In the genomic region with DNA sequence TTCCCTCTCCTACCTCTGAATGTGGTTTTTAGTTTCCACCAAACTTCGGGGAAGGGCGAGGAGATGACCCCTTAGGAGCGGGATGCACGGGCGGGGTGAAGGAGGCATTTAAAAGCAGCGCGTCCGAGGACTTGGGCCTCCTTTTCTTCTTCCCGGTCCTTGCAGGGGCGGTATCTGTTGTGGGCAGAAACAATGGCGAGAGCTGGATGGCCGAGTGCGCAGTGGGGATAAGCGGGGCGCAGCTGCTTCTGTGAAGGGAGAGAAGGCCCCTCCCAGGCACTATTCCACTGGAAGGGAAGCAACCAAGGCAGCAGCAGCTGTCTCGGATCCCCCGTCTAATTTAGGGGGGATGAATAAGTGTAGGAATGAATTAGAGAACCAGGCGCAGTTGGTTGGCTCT, we compare ENCODE assay signal across 8 cellular contexts. TPM values are rescaled to one million over a fixed set of nuclear protein-coding genes. Genes with fewer than 3 reads are reported as not detected.
A peak's percentile ranks its signal among the peaks of the same experiment; 100 is the strongest.
DNase-seq lines count a peak whose midpoint lies in the region; ATAC-seq and TF ChIP-seq lines count a peak whose summit lies in the region.

No MANE protein-coding gene starts in this region.

- intact Hi-C loops in left colon (cut with DNase I, micrococcal nuclease), result no loop called here

- H3K9me3 Mint-ChIP-seq in T-helper 2 cell treated with Interferon-gamma antibody and Interleukin-4, amounts not matched to agents 5 μg/mL and 100 μg/mL, for 36 hours, result no peaks in the 10 kb centered on the region

- peaks cover 40% of the 10 kb centered on the region for H3K4me1 Mint-ChIP-seq in T-helper 2 cell treated with Interferon-gamma antibody and Interleukin-4, amounts not matched to agents 5 μg/mL and 100 μg/mL, for 36 hours (ENCODE audit: low read depth)

- DNase-seq in ELR (ENCODE audit: low read depth) (peak; percentile 58), left colon (peak; percentile 52 to 55)
- peak; percentile 27 for DNase-seq in T-helper 2 cell treated with Interferon-gamma antibody and Interleukin-4, amounts not matched to agents 5 μg/mL and 100 μg/mL, for 36 hours (ENCODE audit: low spot score)
- peak; percentile 13 for DNase-seq in stimulated activated CD4-positive, alpha-beta T cell treated with anti-CD3 and anti-CD28 coated beads, Interleukin-1b, Interleukin-23, amount 100 ng/mL, for 48 hours

- TF ChIP-seq RAD21 in Ishikawa (IDR thresholded peaks at IDR 0.05; ENCODE audit: low read depth), result no peak

- H3K27me3 Mint-ChIP-seq in T-helper 2 cell treated with Interferon-gamma antibody and Interleukin-4, amounts not matched to agents 5 μg/mL and 100 μg/mL, for 36 hours (ENCODE audit: low read depth), result peaks cover 5% of the 10 kb centered on the region

- H3K27ac Mint-ChIP-seq in T-helper 2 cell treated with Interferon-gamma antibody and Interleukin-4, amounts not matched to agents 5 μg/mL and 100 μg/mL, for 36 hours, result peak overlapping the region; percentile 97

- peak overlapping the region; percentile 93 for H3K27ac ChIP-seq in cingulate gyrus (ENCODE audit: low read depth, low read length)

- TF ChIP-seq EP300 in Ishikawa (IDR thresholded peaks at IDR 0.05; ENCODE audit: borderline replicate concordance), result no peak

- H3K36me3 Mint-ChIP-seq in T-helper 2 cell treated with Interferon-gamma antibody and Interleukin-4, amounts not matched to agents 5 μg/mL and 100 μg/mL, for 36 hours (ENCODE audit: low read depth), result peaks cover 22% of the 10 kb centered on the region

- H3K4me3 Mint-ChIP-seq in T-helper 2 cell treated with Interferon-gamma antibody and Interleukin-4, amounts not matched to agents 5 μg/mL and 100 μg/mL, for 36 hours, result peak overlapping the region; percentile 96

- ATAC-seq in left colon, result peak; percentile 38
- ATAC-seq in HG03175 (IDR thresholded peaks at IDR 0.05; ENCODE audit: unreplicated experiment), result no peak
- no peak for ATAC-seq in GM18520 (IDR thresholded peaks at IDR 0.05; ENCODE audit: unreplicated experiment)

TF ChIP-seq in Ishikawa, 13 proteins besides CTCF, POLR2A, EP300 and RAD21:
- TF ChIP-seq, protein P1, sequence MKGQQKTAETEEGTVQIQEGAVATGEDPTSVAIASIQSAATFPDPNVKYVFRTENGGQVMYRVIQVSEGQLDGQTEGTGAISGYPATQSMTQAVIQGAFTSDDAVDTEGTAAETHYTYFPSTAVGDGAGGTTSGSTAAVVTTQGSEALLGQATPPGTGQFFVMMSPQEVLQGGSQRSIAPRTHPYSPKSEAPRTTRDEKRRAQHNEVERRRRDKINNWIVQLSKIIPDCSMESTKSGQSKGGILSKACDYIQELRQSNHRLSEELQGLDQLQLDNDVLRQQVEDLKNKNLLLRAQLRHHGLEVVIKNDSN (IDR thresholded peaks at IDR 0.05), result no peak
- TF ChIP-seq TAF1 (IDR thresholded peaks at IDR 0.05; ENCODE audit: low read depth), result peak; percentile 27; the same call in 1 of the 2 replicates
- TF ChIP-seq TEAD4 (IDR thresholded peaks at IDR 0.05), result 0 out of 2 replicates have a peak, but pooled peaks have one; percentile 6
- no peak for TF ChIP-seq FOXM1 (IDR thresholded peaks at IDR 0.05; ENCODE audit: borderline replicate concordance, low read depth)
- TF ChIP-seq NFIC (IDR thresholded peaks at IDR 0.05), result no peak
- TF ChIP-seq YY1 (IDR thresholded peaks at IDR 0.05; ENCODE audit: low read depth), result peak; percentile 75
- TF ChIP-seq, protein P2, sequence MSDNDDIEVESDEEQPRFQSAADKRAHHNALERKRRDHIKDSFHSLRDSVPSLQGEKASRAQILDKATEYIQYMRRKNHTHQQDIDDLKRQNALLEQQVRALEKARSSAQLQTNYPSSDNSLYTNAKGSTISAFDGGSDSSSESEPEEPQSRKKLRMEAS (IDR thresholded peaks at IDR 0.05), result no peak; the same call in 1 of the 2 replicates
- no peak for TF ChIP-seq TCF12 (IDR thresholded peaks at IDR 0.05; ENCODE audit: low read depth)
- TF ChIP-seq CEBPB (IDR thresholded peaks at IDR 0.05), result no peak
TF ChIP-seq in Ishikawa: peak in this region for 3.

RNA-seq across cellular contexts. Expression of a gene that starts 0.9 kb away (rescaled TPM):
- total RNA-seq in left colon, result 10 to 100 TPM; 29.1 to 33.3 TPM
